13 cellular contexts compared by ENCODE assay signal in genomic region chr2:131156452-131157149, GRCh38. TPM values are rescaled to one million over a fixed set of nuclear protein-coding genes. Genes with fewer than 3 reads are reported as not detected.
DNase-seq lines count a peak whose midpoint lies in the region; ATAC-seq and TF ChIP-seq lines count a peak whose summit lies in the region.
"Had no signal": no experiment of that assay in that cellular context is flagged by ENCODE, and none has a peak within 500 bp of the region (broad histone marks: within the 10 kb centered on the region; RNA-seq: fewer than 3 reads in every experiment).

No MANE protein-coding gene starts in this region.

- no peaks in the 10 kb centered on the region for H3K9me3 ChIP-seq in PC-3 (ENCODE audit: low read length)
- H3K9me3 ChIP-seq: heart left ventricle had no signal

- H3K4me2 ChIP-seq in PC-3 (ENCODE audit: low read length) = no peak overlapping the region

- POLR2A ChIA-PET in PC-3 (lab: Charles Lee; ENCODE audit: unreplicated experiment) = no interaction called here

- 0 out of 2 replicates have a peak, but pooled peaks cover 5% of the 10 kb centered on the region for H3K27me3 ChIP-seq in PC-3 (ENCODE audit: low read length)
- H3K27me3 ChIP-seq: heart left ventricle had no signal

- CTCF ChIA-PET in PC-3 (lab: Charles Lee) = no interaction called here

- DNase-seq in ELR (ENCODE audit: low read depth) = peak; percentile 19
- no peak for DNase-seq in PC-3
- no peak for DNase-seq in fibroblast of the aortic adventitia (ENCODE audit: low read depth)
- no peak for DNase-seq in NAMALWA (ENCODE audit: low spot score)
- DNase-seq in NCI-H524 (lab: John Stamatoyannopoulos, UW) = no peak
- DNase-seq in ureter (ENCODE audit: low spot score) = no peak
- no peak for DNase-seq in NCI-H2196 (lab: John Stamatoyannopoulos, UW; ENCODE audit: unreplicated experiment)
- DNase-seq: heart left ventricle; NCI-H2029 treated with DMSO at 0.1 percent for 48 hours; stimulated activated CD4-positive, alpha-beta T cell treated with anti-CD3 and anti-CD28 coated beads, Interleukin-4, amount 100 ng/mL, for 24 hours; T-helper 9 cell had no signal

- no peaks in the 10 kb centered on the region for H3K9me2 ChIP-seq in PC-3 (replicated peaks; ENCODE audit: low read length)

- no TSS peak for BruUV-seq in PC-3 (replicated peaks; lab: Mats Ljungman, UMichigan)

- no peak overlapping the region for H3K9ac ChIP-seq in PC-3 (ENCODE audit: low read length)

- H3K79me2 ChIP-seq in PC-3 (ENCODE audit: low read length) = no peaks in the 10 kb centered on the region

- no peak overlapping the region for H2AFZ ChIP-seq in PC-3 (ENCODE audit: low read length)

- H3F3A ChIP-seq in PC-3 (ENCODE audit: low read length, unreplicated experiment) = no peaks in the 10 kb centered on the region

- no peaks in the 10 kb centered on the region for H3K4me1 ChIP-seq in PC-3 (ENCODE audit: insufficient read depth, low read length)

- ATAC-seq in GM21367 (IDR thresholded peaks at IDR 0.05; ENCODE audit: unreplicated experiment) (peak; percentile 27), PC-3 (no peak)
- ATAC-seq: heart left ventricle had no signal

- H3K27ac ChIP-seq in PC-3 (ENCODE audit: low read length) = no peak overlapping the region
- H3K27ac ChIP-seq: heart left ventricle had no signal

- TF ChIP-seq CTCF in PC-3 (conservative IDR thresholded peaks at IDR 0.05; ENCODE audit: low read depth, low read length) (0 out of 2 replicates have a peak, but pooled peaks have one; percentile 29), fibroblast of the aortic adventitia (IDR thresholded peaks at IDR 0.05; ENCODE audit: insufficient read depth, low read length) (peak; percentile 33)

- intact Hi-C loops in PC-3 (cut with micrococcal nuclease) = no loop called here

- no peaks in the 10 kb centered on the region for H4K20me1 ChIP-seq in PC-3 (ENCODE audit: low read length)

- H3K4me3 ChIP-seq in PC-3 (ENCODE audit: low read length) (no peak overlapping the region), fibroblast of the aortic adventitia (ENCODE audit: low read depth, low read length) (no peak overlapping the region)
- H3K4me3 ChIP-seq: heart left ventricle had no signal

- no peaks in the 10 kb centered on the region for H3K36me3 ChIP-seq in PC-3 (ENCODE audit: low read depth, low read length)
- H3K36me3 ChIP-seq: heart left ventricle had no signal

RNA-seq across cellular contexts. Expression of gene PLEKHB2, which starts 51.5 kb away (rescaled TPM):
- total RNA-seq in PC-3 (2014; rRNA removed) = 64.5 and 73.9 TPM in 2 replicates
- 43.3 and 57.0 TPM in 2 replicates for total RNA-seq in fibroblast of the aortic adventitia (ENCODE audit: low replicate concordance)
- total RNA-seq in ureter = 57.7 TPM

RNA-seq across cellular contexts. Expression of gene POTEE, which starts 52.7 kb away (rescaled TPM):
- total RNA-seq in PC-3 (2014; rRNA removed) = 0.58 TPM in 1 of 2 replicates, not detected in the other
- not detected in 2 replicates for total RNA-seq in fibroblast of the aortic adventitia (ENCODE audit: low replicate concordance)
- total RNA-seq in ureter = 0.29 TPM
- total RNA-seq: urinary bladder had no signal
